Comparison of ENCODE assay signal across 10 cellular contexts in genomic region chr2:162327134-162327769, GRCh38. TPM values are rescaled to one million over a fixed set of nuclear protein-coding genes. Genes with fewer than 3 reads are reported as not detected.
DNase-seq lines count a peak whose midpoint lies in the region; ATAC-seq, FAIRE-seq and TF ChIP-seq lines count a peak whose summit lies in the region.
"Had no signal": no experiment of that assay in that cellular context is flagged by ENCODE, and none has a peak within 500 bp of the region (broad histone marks: within the 10 kb centered on the region; RNA-seq: fewer than 3 reads in every experiment).

No MANE protein-coding gene starts in this region.

- FAIRE-seq in urothelium cell line (lab: Jason Lieb, UNC): no peak
- FAIRE-seq: GM18507 had no signal

- H3K9me3 Mint-ChIP-seq in activated T-helper 1 cell treated with anti-CD3 and anti-CD28 coated beads, Interleukin-12 subunit alpha, Interleukin-12 subunit beta, Interleukin-2, Interleukin-4 antibody, amounts not matched to agents 30 ng/mL and 10 ng/mL and 1 ng/mL, durations not matched to agents 14 hours and 24 hours and 36 hours: no peaks in the 10 kb centered on the region

- H3K4me3 ChIP-seq in WERI-Rb-1 (ENCODE audit: low read depth, low read length): no peak overlapping the region

- H3K4me1 ChIP-seq in foreskin keratinocyte: peaks cover 3% of the 10 kb centered on the region

- peaks cover 12% of the 10 kb centered on the region for H3K4me1 Mint-ChIP-seq in activated T-helper 1 cell treated with anti-CD3 and anti-CD28 coated beads, Interleukin-12 subunit alpha, Interleukin-12 subunit beta, Interleukin-2, Interleukin-4 antibody, amounts not matched to agents 30 ng/mL and 10 ng/mL and 1 ng/mL, durations not matched to agents 14 hours and 24 hours and 36 hours (ENCODE audit: low read depth)

- no peaks in the 10 kb centered on the region for H3K27me3 Mint-ChIP-seq in activated T-helper 1 cell treated with anti-CD3 and anti-CD28 coated beads, Interleukin-12 subunit alpha, Interleukin-12 subunit beta, Interleukin-2, Interleukin-4 antibody, amounts not matched to agents 30 ng/mL and 10 ng/mL and 1 ng/mL, durations not matched to agents 14 hours and 24 hours and 36 hours (ENCODE audit: insufficient read depth)
- H3K27me3 Mint-ChIP-seq: T-helper 17 cell had no signal

- no peak overlapping the region for H3K27ac Mint-ChIP-seq in activated T-helper 1 cell treated with anti-CD3 and anti-CD28 coated beads, Interleukin-12 subunit alpha, Interleukin-12 subunit beta, Interleukin-2, Interleukin-4 antibody, amounts not matched to agents 30 ng/mL and 10 ng/mL and 1 ng/mL, durations not matched to agents 14 hours and 24 hours and 36 hours
- H3K27ac Mint-ChIP-seq: T-helper 17 cell had no signal

- intact Hi-C loops in activated T-helper 1 cell treated with anti-CD3 and anti-CD28 coated beads, Interleukin-12 subunit alpha, Interleukin-12 subunit beta, Interleukin-2, Interleukin-4 antibody, amounts not matched to agents 30 ng/mL and 10 ng/mL and 1 ng/mL, durations not matched to agents 14 hours and 24 hours and 36 hours (cut with micrococcal nuclease): no loop called here

- peak; percentile 24 to 33 for DNase-seq in stimulated activated CD4-positive, alpha-beta T cell treated with anti-CD3 and anti-CD28 coated beads, Interleukin-2, amount 100 ng/mL, for 24 hours
- no peak for DNase-seq in stimulated activated CD4-positive, alpha-beta T cell treated with anti-CD3 and anti-CD28 coated beads, Interleukin-4, amount 100 ng/mL, for 4 hours
- no peak for DNase-seq in WERI-Rb-1
- no peak for DNase-seq in foreskin keratinocyte
- DNase-seq in activated T-helper 1 cell treated with anti-CD3 and anti-CD28 coated beads, Interleukin-12 subunit alpha, Interleukin-12 subunit beta, Interleukin-2, Interleukin-4 antibody, amounts not matched to agents 30 ng/mL and 10 ng/mL and 1 ng/mL, durations not matched to agents 14 hours and 24 hours and 36 hours (ENCODE audit: low spot score): no peak
- DNase-seq in urothelium cell line (ENCODE audit: low spot score): no peak
- no peak for DNase-seq in T-helper 9 cell
- DNase-seq: T-helper 17 cell had no signal

- no peaks in the 10 kb centered on the region for H3K9me3 ChIP-seq in WERI-Rb-1 (ENCODE audit: severe bottlenecking)

- H3K4me3 Mint-ChIP-seq in activated T-helper 1 cell treated with anti-CD3 and anti-CD28 coated beads, Interleukin-12 subunit alpha, Interleukin-12 subunit beta, Interleukin-2, Interleukin-4 antibody, amounts not matched to agents 30 ng/mL and 10 ng/mL and 1 ng/mL, durations not matched to agents 14 hours and 24 hours and 36 hours: no peak overlapping the region
- H3K4me3 Mint-ChIP-seq: T-helper 17 cell had no signal

- H3K36me3 Mint-ChIP-seq in activated T-helper 1 cell treated with anti-CD3 and anti-CD28 coated beads, Interleukin-12 subunit alpha, Interleukin-12 subunit beta, Interleukin-2, Interleukin-4 antibody, amounts not matched to agents 30 ng/mL and 10 ng/mL and 1 ng/mL, durations not matched to agents 14 hours and 24 hours and 36 hours (ENCODE audit: low read depth): peaks cover 5% of the 10 kb centered on the region

- ATAC-seq in foreskin keratinocyte (peak; percentile 34), GM19395 (IDR thresholded peaks at IDR 0.05; ENCODE audit: unreplicated experiment) (no peak)
- ATAC-seq: T-helper 17 cell had no signal

- H3K36me3 ChIP-seq in WERI-Rb-1: no peaks in the 10 kb centered on the region

- H3K27me3 ChIP-seq in WERI-Rb-1 (ENCODE audit: insufficient read depth, low read depth, severe bottlenecking) (no peaks in the 10 kb centered on the region), foreskin keratinocyte (no peaks in the 10 kb centered on the region)

- H3K27ac ChIP-seq in WERI-Rb-1 (no peak overlapping the region), foreskin keratinocyte (no peak overlapping the region)

- TF ChIP-seq CTCF in WERI-Rb-1 (IDR thresholded peaks at IDR 0.05; ENCODE audit: low read depth, low read length) (0 out of 2 replicates have a peak, but pooled peaks have one; percentile 33), foreskin keratinocyte (conservative IDR thresholded peaks at IDR 0.05) (peak; percentile 64)

RNA-seq across cellular contexts. Expression of gene IFIH1, which starts 8.8 kb away (rescaled TPM):
- total RNA-seq in foreskin keratinocyte: 29.7 and 37.9 TPM in 2 replicates
- polyA plus RNA-seq in foreskin keratinocyte: 12.1 and 14.5 TPM in 2 replicates
- total RNA-seq in activated T-helper 1 cell treated with anti-CD3 and anti-CD28 coated beads, Interleukin-12 subunit alpha, Interleukin-12 subunit beta, Interleukin-2, Interleukin-4 antibody, amounts not matched to agents 30 ng/mL and 10 ng/mL and 1 ng/mL, durations not matched to agents 14 hours and 24 hours and 36 hours: 27.9 TPM in 2 replicates

RNA-seq across cellular contexts. Expression of gene GCA, which starts 16.7 kb away (rescaled TPM):
- 7.5 and 9.2 TPM in 2 replicates for total RNA-seq in foreskin keratinocyte
- polyA plus RNA-seq in foreskin keratinocyte: 4.8 and 5.0 TPM in 2 replicates
- total RNA-seq in activated T-helper 1 cell treated with anti-CD3 and anti-CD28 coated beads, Interleukin-12 subunit alpha, Interleukin-12 subunit beta, Interleukin-2, Interleukin-4 antibody, amounts not matched to agents 30 ng/mL and 10 ng/mL and 1 ng/mL, durations not matched to agents 14 hours and 24 hours and 36 hours: 14.5 and 14.9 TPM in 2 replicates

Comparison
In these comparisons a context has a peak if more than half of its experiments do, and no peak if none do; other contexts are left out.
1. DNase-seq: peak in stimulated activated CD4-positive, alpha-beta T cell treated with anti-CD3 and anti-CD28 coated beads, Interleukin-2, amount 100 ng/mL, for 24 hours (2 of 2); none in stimulated activated CD4-positive, alpha-beta T cell treated with anti-CD3 and anti-CD28 coated beads, Interleukin-4, amount 100 ng/mL, for 4 hours (0 of 2), WERI-Rb-1 (single experiment), foreskin keratinocyte (0 of 2), activated T-helper 1 cell treated with anti-CD3 and anti-CD28 coated beads, Interleukin-12 subunit alpha, Interleukin-12 subunit beta, Interleukin-2, Interleukin-4 antibody, amounts not matched to agents 30 ng/mL and 10 ng/mL and 1 ng/mL, durations not matched to agents 14 hours and 24 hours and 36 hours (single experiment), urothelium cell line (single experiment) and T-helper 9 cell (single experiment).